In genomic region chr14:104094709-104095425, GRCh38 we compare ENCODE assay signal across 8 cellular contexts. TPM values are rescaled to one million over a fixed set of nuclear protein-coding genes. Genes with fewer than 3 reads are reported as not detected.
DNase-seq lines count a peak whose midpoint lies in the region; ATAC-seq and TF ChIP-seq lines count a peak whose summit lies in the region.

No MANE protein-coding gene starts in this region.

- peaks cover 6% of the 10 kb centered on the region for H3K36me3 Mint-ChIP-seq in Caco-2 (ENCODE audit: insufficient read depth, unreplicated experiment)
- no peaks in the 10 kb centered on the region for H3K36me3 Mint-ChIP-seq in activated naive CD8-positive, alpha-beta T cell treated with anti-CD3 and anti-CD28 coated beads, Interleukin-2, amount 50 U/mL, for 24 hours (ENCODE audit: low read depth)

- H3K4me3 ChIP-seq in Caco-2 (ENCODE audit: low read depth, low read length): no peak overlapping the region
- H3K4me3 ChIP-seq in right atrium auricular region: no peak overlapping the region
- no peak overlapping the region for H3K4me3 ChIP-seq in spleen

- peak; percentile 88 to 90 for TF ChIP-seq CTCF in Caco-2 (IDR thresholded peaks at IDR 0.05; ENCODE audit: insufficient read depth in 1 of 2, low read depth in 1 of 2, low read length in 1 of 2, severe bottlenecking in 1 of 2, unreplicated experiment in 1 of 2)
- TF ChIP-seq CTCF in right atrium auricular region (IDR thresholded peaks at IDR 0.05): peak; percentile 89 to 92
- peak; percentile 71 to 98 (median 90) for TF ChIP-seq CTCF in spleen (IDR thresholded peaks at IDR 0.05 in 8 of 11, conservative IDR thresholded peaks at IDR 0.05 in 3 of 11)

- H3K4me3 Mint-ChIP-seq in Caco-2 (ENCODE audit: unreplicated experiment): no peak overlapping the region
- no peak overlapping the region for H3K4me3 Mint-ChIP-seq in activated naive CD8-positive, alpha-beta T cell treated with anti-CD3 and anti-CD28 coated beads, Interleukin-2, amount 50 U/mL, for 24 hours

- no peak for TF ChIP-seq EP300 in Ishikawa (IDR thresholded peaks at IDR 0.05; ENCODE audit: borderline replicate concordance)

- 8 to 48% (median 46%) methylated on average over 2 to 35 of the region's 35 CpGs for WGBS in spleen, 5 donors

- H3K4me1 ChIP-seq in Caco-2 (no peaks in the 10 kb centered on the region), right atrium auricular region (peaks cover 0 to 6% of the 10 kb centered on the region in 2 donors), spleen (peaks cover 0 to 12% (median 7%) of the 10 kb centered on the region in 6 donors)

- no peak overlapping the region for H3K27ac Mint-ChIP-seq in Caco-2 (ENCODE audit: unreplicated experiment)
- H3K27ac Mint-ChIP-seq in activated naive CD8-positive, alpha-beta T cell treated with anti-CD3 and anti-CD28 coated beads, Interleukin-2, amount 50 U/mL, for 24 hours: no peak overlapping the region

- H3K36me3 ChIP-seq in Caco-2 (ENCODE audit: control insufficient read depth, insufficient read depth, low read length) (no peaks in the 10 kb centered on the region), right atrium auricular region (peaks cover 14% of the 10 kb centered on the region), spleen (no peaks in the 10 kb centered on the region)

- intact Hi-C loops in Caco-2 (cut with micrococcal nuclease; ENCODE audit: unreplicated experiment): loop anchor here (1.0 kb wide), 1 partner anchor 36 kb away; no protein-coding TSS in a partner anchor
- intact Hi-C loops in spleen (cut with DNase I; ENCODE audit: low total_unique reads): no loop called here

- no peaks in the 10 kb centered on the region for H3K9me3 Mint-ChIP-seq in Caco-2 (ENCODE audit: unreplicated experiment)
- H3K9me3 Mint-ChIP-seq in activated naive CD8-positive, alpha-beta T cell treated with anti-CD3 and anti-CD28 coated beads, Interleukin-2, amount 50 U/mL, for 24 hours: no peaks in the 10 kb centered on the region

- no peaks in the 10 kb centered on the region for H3K4me1 Mint-ChIP-seq in Caco-2 (ENCODE audit: low read depth, unreplicated experiment)
- H3K4me1 Mint-ChIP-seq in activated naive CD8-positive, alpha-beta T cell treated with anti-CD3 and anti-CD28 coated beads, Interleukin-2, amount 50 U/mL, for 24 hours: peaks cover 3% of the 10 kb centered on the region

- BruUV-seq in Caco-2 (replicated peaks; lab: Mats Ljungman, UMichigan): no TSS peak

- TF ChIP-seq POLR2A in spleen (IDR thresholded peaks at IDR 0.05): no peak

- ATAC-seq in activated naive CD8-positive, alpha-beta T cell treated with anti-CD3 and anti-CD28 coated beads, Interleukin-2, amount 50 U/mL, for 24 hours: peak; percentile 42
- ATAC-seq in GM18868 (IDR thresholded peaks at IDR 0.05; ENCODE audit: unreplicated experiment) (no peak), GM21367 (IDR thresholded peaks at IDR 0.05; ENCODE audit: unreplicated experiment) (no peak)

- DNase-seq in Caco-2: peak; percentile 65 to 80
- DNase-seq in SW480 (ENCODE audit: low spot score): peak; percentile 47
- DNase-seq in activated naive CD8-positive, alpha-beta T cell treated with anti-CD3 and anti-CD28 coated beads, Interleukin-2, amount 50 U/mL, for 24 hours: peak; percentile 86
- DNase-seq in right atrium auricular region (ENCODE audit: low spot score): no peak
- peak; percentile 89 for DNase-seq in spleen

- H3K27ac ChIP-seq in right atrium auricular region (no peak overlapping the region), spleen (no peak overlapping the region)

- POLR2A ChIA-PET in Caco-2 (lab: Charles Lee): no interaction called here

- H3K27me3 ChIP-seq in Caco-2 (replicated peaks; ENCODE audit: control insufficient read depth, insufficient read depth, low read length): no peaks in the 10 kb centered on the region
- H3K27me3 ChIP-seq in right atrium auricular region: no peaks in the 10 kb centered on the region
- H3K27me3 ChIP-seq in spleen (replicated peaks in 1 of 7): peaks cover 0 to 49% (median 8%) of the 10 kb centered on the region in 7 donors

- TF ChIP-seq RAD21 in Ishikawa (IDR thresholded peaks at IDR 0.05; ENCODE audit: low read depth): peak; percentile 75

- H3K27me3 Mint-ChIP-seq in Caco-2 (ENCODE audit: insufficient read depth, unreplicated experiment): peaks cover 3% of the 10 kb centered on the region
- no peaks in the 10 kb centered on the region for H3K27me3 Mint-ChIP-seq in activated naive CD8-positive, alpha-beta T cell treated with anti-CD3 and anti-CD28 coated beads, Interleukin-2, amount 50 U/mL, for 24 hours

- H3K9me3 ChIP-seq in Caco-2: no peaks in the 10 kb centered on the region
- H3K9me3 ChIP-seq in right atrium auricular region: no peaks in the 10 kb centered on the region
- H3K9me3 ChIP-seq in spleen: peaks cover 0 to 4% (median 0%) of the 10 kb centered on the region in 8 donors

- CTCF ChIA-PET in Caco-2 (lab: Charles Lee): interaction anchor here (0.9 kb wide), 1 partner anchor 35 kb away, joined by 3 read pairs; no protein-coding TSS in a partner anchor

TF ChIP-seq in Ishikawa, 13 proteins besides CTCF, POLR2A, EP300 and RAD21:
- TF ChIP-seq CEBPB (IDR thresholded peaks at IDR 0.05) (no peak), CREB1 (IDR thresholded peaks at IDR 0.05; ENCODE audit: low read depth) (no peak), ZBTB7A (IDR thresholded peaks at IDR 0.05; ENCODE audit: low read depth) (no peak), FOXM1 (IDR thresholded peaks at IDR 0.05; ENCODE audit: borderline replicate concordance, low read depth) (no peak), MAX (IDR thresholded peaks at IDR 0.05) (no peak), NFIC (IDR thresholded peaks at IDR 0.05) (no peak), REST (IDR thresholded peaks at IDR 0.05; ENCODE audit: low read depth) (no peak), EGR1 (IDR thresholded peaks at IDR 0.05) (no peak), USF1 (IDR thresholded peaks at IDR 0.05) (no peak), TAF1 (IDR thresholded peaks at IDR 0.05; ENCODE audit: low read depth) (no peak), YY1 (IDR thresholded peaks at IDR 0.05; ENCODE audit: low read depth) (no peak)
TF ChIP-seq in Ishikawa: peak in this region for 0.

RNA-seq across cellular contexts. Expression of gene ASPG, which starts 9.4 kb away (rescaled TPM):
- not detected in 2 replicates for total RNA-seq in Caco-2 (2022)
- total RNA-seq in right atrium auricular region: 100 to 1,000 TPM in 1 of 2 donors, 10 to 100 TPM in 1; 78.5 to 161 TPM
- total RNA-seq in spleen: under 1 TPM in 4 of 7 donors, not detected in 3; 0.09 to 0.28 (median 0.18) TPM
- polyA plus RNA-seq in spleen: under 1 TPM; 0.05 to 0.67 (median 0.32) TPM

RNA-seq across cellular contexts. Expression of gene KIF26A, which starts 43.5 kb away (rescaled TPM):
- total RNA-seq in Caco-2 (2022) (4.2 and 5.5 TPM in 2 replicates), right atrium auricular region (10 to 100 TPM in 1 of 2 donors, 1 to 10 TPM in 1; 5.6 to 14.1 TPM), spleen (10 to 100 TPM in 4 of 7 donors, 1 to 10 TPM in 3; 7.4 to 21.9 (median 10.3) TPM)
- polyA plus RNA-seq in spleen: 1 to 10 TPM in 2 of 3 donors, under 1 TPM in 1; 0.72 to 7.8 (median 1.2) TPM

Comparison
In these comparisons a context has a peak if more than half of its experiments do, and no peak if none do; other contexts are left out.
1. RNA of gene ASPG, which starts 9.4 kb away (total RNA-seq): 78.5 to 161 TPM in right atrium auricular region; 0.09 to 0.28 TPM in spleen and not detected in Caco-2; every median in the first group is over 10 times any median in the second.
2. Peak in every context shown above with its lines, with median percentiles within 50 percentile points of each other: CTCF ChIP-seq.